In the genomic region with DNA sequence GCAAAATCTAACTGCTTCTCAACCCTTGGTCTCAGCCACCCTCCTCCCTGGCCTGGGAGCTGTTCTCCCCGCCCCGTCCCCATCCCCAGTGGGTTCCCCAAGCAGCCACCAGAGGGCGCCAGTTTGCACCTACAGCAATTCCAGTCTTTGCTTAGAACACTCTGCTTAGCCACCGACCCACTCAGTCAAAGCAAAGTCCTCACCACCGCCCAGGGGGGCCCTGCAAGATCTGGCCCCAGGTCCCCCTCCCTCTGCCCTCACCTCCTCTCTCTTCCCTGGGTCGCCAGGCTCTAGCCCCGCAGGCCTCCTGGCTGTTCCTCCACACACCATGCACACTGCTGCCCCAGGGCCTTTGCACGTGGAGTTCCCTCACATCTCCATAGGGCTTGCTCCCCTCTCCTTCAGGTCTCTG, we compare ENCODE assay signal across 1 cellular context.
TF ChIP-seq lines count a peak whose summit lies in the region.

No MANE protein-coding gene starts in this region.

TF ChIP-seq in A549, 52 proteins besides CTCF, POLR2A, EP300 and RAD21:
- no peak for TF ChIP-seq CBX2 (IDR thresholded peaks at IDR 0.05; ENCODE audit: borderline replicate concordance, low read depth)
- TF ChIP-seq SMC3 (IDR thresholded peaks at IDR 0.05): peak; percentile 82
- no peak for TF ChIP-seq PHF8 (IDR thresholded peaks at IDR 0.05; ENCODE audit: borderline replicate concordance, low read depth)
- TF ChIP-seq CHD4 (IDR thresholded peaks at IDR 0.05; ENCODE audit: borderline replicate concordance): peak; percentile 90
- TF ChIP-seq, protein P1, sequence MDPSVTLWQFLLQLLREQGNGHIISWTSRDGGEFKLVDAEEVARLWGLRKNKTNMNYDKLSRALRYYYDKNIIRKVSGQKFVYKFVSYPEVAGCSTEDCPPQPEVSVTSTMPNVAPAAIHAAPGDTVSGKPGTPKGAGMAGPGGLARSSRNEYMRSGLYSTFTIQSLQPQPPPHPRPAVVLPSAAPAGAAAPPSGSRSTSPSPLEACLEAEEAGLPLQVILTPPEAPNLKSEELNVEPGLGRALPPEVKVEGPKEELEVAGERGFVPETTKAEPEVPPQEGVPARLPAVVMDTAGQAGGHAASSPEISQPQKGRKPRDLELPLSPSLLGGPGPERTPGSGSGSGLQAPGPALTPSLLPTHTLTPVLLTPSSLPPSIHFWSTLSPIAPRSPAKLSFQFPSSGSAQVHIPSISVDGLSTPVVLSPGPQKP (IDR thresholded peaks at IDR 0.05; ENCODE audit: low read depth, low read length): no peak
- no peak for TF ChIP-seq RARB (CRISPR knock-in tag; IDR thresholded peaks at IDR 0.05)
- TF ChIP-seq TP53 (CRISPR knock-in tag; IDR thresholded peaks at IDR 0.05): no peak
- no peak for TF ChIP-seq HOXB13 (CRISPR knock-in tag; IDR thresholded peaks at IDR 0.05; ENCODE audit: low read depth)
- no peak for TF ChIP-seq RNF2 (IDR thresholded peaks at IDR 0.05; ENCODE audit: borderline replicate concordance, low read depth)
- TF ChIP-seq, protein P2, sequence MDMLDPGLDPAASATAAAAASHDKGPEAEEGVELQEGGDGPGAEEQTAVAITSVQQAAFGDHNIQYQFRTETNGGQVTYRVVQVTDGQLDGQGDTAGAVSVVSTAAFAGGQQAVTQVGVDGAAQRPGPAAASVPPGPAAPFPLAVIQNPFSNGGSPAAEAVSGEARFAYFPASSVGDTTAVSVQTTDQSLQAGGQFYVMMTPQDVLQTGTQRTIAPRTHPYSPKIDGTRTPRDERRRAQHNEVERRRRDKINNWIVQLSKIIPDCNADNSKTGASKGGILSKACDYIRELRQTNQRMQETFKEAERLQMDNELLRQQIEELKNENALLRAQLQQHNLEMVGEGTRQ (IDR thresholded peaks at IDR 0.05): no peak
- no peak for TF ChIP-seq RCOR1 (IDR thresholded peaks at IDR 0.05; ENCODE audit: low read depth, low read length)
- TF ChIP-seq EHF (CRISPR knock-in tag; IDR thresholded peaks at IDR 0.05): no peak
- TF ChIP-seq, protein P3, sequence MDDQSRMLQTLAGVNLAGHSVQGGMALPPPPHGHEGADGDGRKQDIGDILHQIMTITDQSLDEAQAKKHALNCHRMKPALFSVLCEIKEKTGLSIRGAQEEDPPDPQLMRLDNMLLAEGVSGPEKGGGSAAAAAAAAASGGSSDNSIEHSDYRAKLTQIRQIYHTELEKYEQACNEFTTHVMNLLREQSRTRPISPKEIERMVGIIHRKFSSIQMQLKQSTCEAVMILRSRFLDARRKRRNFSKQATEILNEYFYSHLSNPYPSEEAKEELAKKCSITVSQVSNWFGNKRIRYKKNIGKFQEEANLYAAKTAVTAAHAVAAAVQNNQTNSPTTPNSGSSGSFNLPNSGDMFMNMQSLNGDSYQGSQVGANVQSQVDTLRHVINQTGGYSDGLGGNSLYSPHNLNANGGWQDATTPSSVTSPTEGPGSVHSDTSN (IDR thresholded peaks at IDR 0.05): no peak
- no peak for TF ChIP-seq ZSCAN20 (CRISPR knock-in tag; IDR thresholded peaks at IDR 0.05)
- TF ChIP-seq KDM1A (IDR thresholded peaks at IDR 0.05; ENCODE audit: low read depth): peak; percentile 94
- TF ChIP-seq RFX5 (IDR thresholded peaks at IDR 0.05): no peak
- no peak for TF ChIP-seq FOSL2 (IDR thresholded peaks at IDR 0.05)
- TF ChIP-seq FOSL2 (CRISPR knock-in tag; IDR thresholded peaks at IDR 0.05): no peak
- TF ChIP-seq HDAC2 (IDR thresholded peaks at IDR 0.05): peak; percentile 91
- TF ChIP-seq JUN (IDR thresholded peaks at IDR 0.05): no peak
- TF ChIP-seq GATA3 (IDR thresholded peaks at IDR 0.05; ENCODE audit: borderline replicate concordance): no peak
- no peak for TF ChIP-seq MYC (IDR thresholded peaks at IDR 0.05; ENCODE audit: borderline replicate concordance, low read length)
- no peak for TF ChIP-seq POLR2AphosphoS2 (conservative IDR thresholded peaks at IDR 0.05; ENCODE audit: low read length)
- TF ChIP-seq HEYL (CRISPR knock-in tag; IDR thresholded peaks at IDR 0.05): no peak
- no peak for TF ChIP-seq FOSB (CRISPR knock-in tag; IDR thresholded peaks at IDR 0.05)
- TF ChIP-seq, protein P4, sequence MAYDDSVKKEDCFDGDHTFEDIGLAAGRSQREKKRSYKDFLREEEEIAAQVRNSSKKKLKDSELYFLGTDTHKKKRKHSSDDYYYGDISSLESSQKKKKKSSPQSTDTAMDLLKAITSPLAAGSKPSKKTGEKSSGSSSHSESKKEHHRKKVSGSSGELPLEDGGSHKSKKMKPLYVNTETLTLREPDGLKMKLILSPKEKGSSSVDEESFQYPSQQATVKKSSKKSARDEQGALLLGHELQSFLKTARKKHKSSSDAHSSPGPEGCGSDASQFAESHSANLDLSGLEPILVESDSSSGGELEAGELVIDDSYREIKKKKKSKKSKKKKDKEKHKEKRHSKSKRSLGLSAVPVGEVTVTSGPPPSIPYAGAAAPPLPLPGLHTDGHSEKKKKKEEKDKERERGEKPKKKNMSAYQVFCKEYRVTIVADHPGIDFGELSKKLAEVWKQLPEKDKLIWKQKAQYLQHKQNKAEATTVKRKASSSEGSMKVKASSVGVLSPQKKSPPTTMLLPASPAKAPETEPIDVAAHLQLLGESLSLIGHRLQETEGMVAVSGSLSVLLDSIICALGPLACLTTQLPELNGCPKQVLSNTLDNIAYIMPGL (CRISPR knock-in tag; IDR thresholded peaks at IDR 0.05; ENCODE audit: borderline replicate concordance): no peak
- no peak for TF ChIP-seq BHLHE40 (IDR thresholded peaks at IDR 0.05; ENCODE audit: low read depth, low read length)
- TF ChIP-seq CEBPB (IDR thresholded peaks at IDR 0.05): no peak
- TF ChIP-seq ZFP36 (IDR thresholded peaks at IDR 0.05; ENCODE audit: borderline replicate concordance, partially characterized antibody): no peak
- no peak for TF ChIP-seq NFE2L2 (conservative IDR thresholded peaks at IDR 0.05; ENCODE audit: low read length)
